In the genomic region with DNA sequence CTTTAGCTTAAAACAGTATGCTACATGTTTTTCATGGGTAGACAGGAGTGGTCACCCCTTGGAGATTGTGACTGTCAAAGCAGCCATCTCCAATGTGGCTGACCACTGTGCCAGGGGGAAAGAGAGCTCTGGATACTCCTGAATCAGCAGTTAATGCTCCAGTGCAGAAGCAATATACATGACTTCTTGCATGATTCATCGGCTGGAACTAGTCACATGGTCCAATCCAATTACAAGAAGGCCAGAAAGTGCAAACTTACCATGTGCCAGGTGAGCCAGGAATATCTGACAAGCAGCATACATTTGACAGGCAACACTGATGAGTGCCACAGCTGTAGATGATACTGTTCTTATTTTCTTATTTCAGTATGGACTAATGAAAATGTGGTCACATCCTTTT, we compare ENCODE assay signal across 20 cellular contexts.
DNase-seq lines count a peak whose midpoint lies in the region; ATAC-seq, FAIRE-seq and TF ChIP-seq lines count a peak whose summit lies in the region.
"Had no signal": no experiment of that assay in that cellular context is flagged by ENCODE, and none has a peak within 500 bp of the region (broad histone marks: within the 10 kb centered on the region; RNA-seq: fewer than 3 reads in every experiment).

No MANE protein-coding gene starts in this region.

- FAIRE-seq in RCC 7860 (lab: Jason Lieb, UNC): peak; percentile 61

- H3K9me3 ChIP-seq in mesenchymal stem cell (ENCODE audit: control insufficient read depth, low read length): peaks cover 9% of the 10 kb centered on the region
- H3K9me3 ChIP-seq: Peyer's patch, suprapubic skin had no signal

- H2BK12ac ChIP-seq in mesenchymal stem cell (ENCODE audit: low read length in 2 of 2): no peak overlapping the region

- no peaks in the 10 kb centered on the region for H3F3A ChIP-seq in GM23338 (replicated peaks; ENCODE audit: low read depth)

- TF ChIP-seq CTCF in GM23338 (conservative IDR thresholded peaks at IDR 0.05; ENCODE audit: low read depth in 2 of 2): no peak
- no peak for TF ChIP-seq CTCF in choroid plexus epithelial cell (conservative IDR thresholded peaks at IDR 0.05; ENCODE audit: low read depth, low read length)

- no peak overlapping the region for H3K23ac ChIP-seq in mesenchymal stem cell (ENCODE audit: low read length in 2 of 2)

- H3K27ac ChIP-seq in GM23338 (ENCODE audit: low read depth) (no peak overlapping the region), mesenchymal stem cell (ENCODE audit: low read length, poor library complexity, severe bottlenecking) (peak overlapping the region; percentile 75)
- H3K27ac ChIP-seq: Peyer's patch, right atrium auricular region, suprapubic skin had no signal

- no peak overlapping the region for H3K4ac ChIP-seq in mesenchymal stem cell (ENCODE audit: low read depth in 1 of 2, low read length in 2 of 2)

- H3K36me3 ChIP-seq in GM23338 (ENCODE audit: insufficient read depth) (no peaks in the 10 kb centered on the region), mesenchymal stem cell (ENCODE audit: control insufficient read depth in 1 of 2, insufficient read depth in 2 of 2, low read depth in 1 of 2, low read length in 2 of 2) (no peaks in the 10 kb centered on the region)
- H3K36me3 ChIP-seq: Peyer's patch, right atrium auricular region, suprapubic skin had no signal

- H3K27me3 Mint-ChIP-seq in GM23338 (ENCODE audit: insufficient read depth, low read depth, poor library complexity): no peaks in the 10 kb centered on the region
- H3K27me3 Mint-ChIP-seq: activated CD8-positive, alpha-beta memory T cell treated with anti-CD3 and anti-CD28 coated beads, Interleukin-2, amount 10 ng/mL, durations not matched to agents 7 days and 5 days; B cell; memory B cell had no signal

- H3K18ac ChIP-seq in mesenchymal stem cell (ENCODE audit: low read depth in 1 of 2, low read length in 2 of 2): peak overlapping the region in 1 of 2 experiments; percentile 77

- no peak overlapping the region for H2BK120ac ChIP-seq in mesenchymal stem cell (ENCODE audit: low read depth, low read length)

- DNase-seq in GM23338 (ENCODE audit: low spot score) (no peak), RCC 7860 (ENCODE audit: low spot score) (peak; percentile 62), choroid plexus epithelial cell (ENCODE audit: low read depth) (peak; percentile 53), mesenchymal stem cell (no peak), ecto neural progenitor cell (ENCODE audit: low spot score) (no peak), hypothalamus (lab: John Stamatoyannopoulos, UW) (no peak)
- DNase-seq in activated effector memory CD4-positive, alpha-beta T cell treated with anti-CD3 and anti-CD28 coated beads, Interleukin-2, amount 50 U/mL, for 16 hours: no peak
- DNase-seq: activated CD8-positive, alpha-beta memory T cell treated with anti-CD3 and anti-CD28 coated beads, Interleukin-2, amount 10 ng/mL, durations not matched to agents 7 days and 5 days; activated gamma-delta T cell treated with Interleukin-2 at 50 U/mL for 16 hours; effector CD4-positive, alpha-beta T cell; foreskin melanocyte; NCI-H1694 treated with DMSO at 0.1 percent for 48 hours; NCI-H510A; Peyer's patch; stimulated activated CD4-positive, alpha-beta T cell treated with anti-CD3 and anti-CD28 coated beads, Interleukin-2, amount 100 ng/mL, for 24 hours had no signal

- H3K79me1 ChIP-seq in mesenchymal stem cell (replicated peaks; ENCODE audit: low read length, poor library complexity, severe bottlenecking): no peaks in the 10 kb centered on the region

- H3K14ac ChIP-seq in mesenchymal stem cell (ENCODE audit: low read length in 2 of 2): no peak overlapping the region

- H4K20me1 ChIP-seq in GM23338 (replicated peaks; ENCODE audit: insufficient read depth): no peaks in the 10 kb centered on the region

- no peak overlapping the region for H3K4me3 Mint-ChIP-seq in GM23338
- H3K4me3 Mint-ChIP-seq: activated CD8-positive, alpha-beta memory T cell treated with anti-CD3 and anti-CD28 coated beads, Interleukin-2, amount 10 ng/mL, durations not matched to agents 7 days and 5 days; B cell; memory B cell had no signal

- peaks cover 36% of the 10 kb centered on the region for H3K4me1 Mint-ChIP-seq in GM23338
- H3K4me1 Mint-ChIP-seq: activated CD8-positive, alpha-beta memory T cell treated with anti-CD3 and anti-CD28 coated beads, Interleukin-2, amount 10 ng/mL, durations not matched to agents 7 days and 5 days; B cell; memory B cell had no signal

- H2BK5ac ChIP-seq in mesenchymal stem cell (ENCODE audit: low read depth, low read length, poor library complexity, severe bottlenecking): no peak overlapping the region

- no peak overlapping the region for H4K91ac ChIP-seq in mesenchymal stem cell (ENCODE audit: low read length)

- H3K4me3 ChIP-seq in GM23338 (no peak overlapping the region), choroid plexus epithelial cell (ENCODE audit: low read depth, low read length) (no peak overlapping the region), mesenchymal stem cell (ENCODE audit: insufficient read depth in 1 of 2, low read depth in 1 of 2, low read length in 2 of 2) (peak overlapping the region in 1 of 2 experiments; percentile 6)
- H3K4me3 ChIP-seq: Peyer's patch, right atrium auricular region, suprapubic skin had no signal

- H3K4me1 ChIP-seq in GM23338 (ENCODE audit: insufficient read depth) (peaks cover 20% of the 10 kb centered on the region), mesenchymal stem cell (ENCODE audit: control insufficient read depth, insufficient read depth, low read depth, low read length) (peaks cover 4% of the 10 kb centered on the region)
- H3K4me1 ChIP-seq: Peyer's patch had no signal

- H3K9me2 ChIP-seq in GM23338 (ENCODE audit: insufficient read depth): no peaks in the 10 kb centered on the region

- no peaks in the 10 kb centered on the region; the same call in 2 of the 3 replicates for H3K9me3 Mint-ChIP-seq in GM23338

- no peak overlapping the region for H4K8ac ChIP-seq in mesenchymal stem cell (ENCODE audit: low read length)

- peak overlapping the region; percentile 41 for H3K9ac ChIP-seq in mesenchymal stem cell (ENCODE audit: low read length)

- no peak for ATAC-seq in GM23338
- ATAC-seq in GM19351 (IDR thresholded peaks at IDR 0.05; ENCODE audit: unreplicated experiment): no peak
- ATAC-seq: activated CD8-positive, alpha-beta memory T cell treated with anti-CD3 and anti-CD28 coated beads, Interleukin-2, amount 10 ng/mL, durations not matched to agents 7 days and 5 days had no signal

- H3K79me2 ChIP-seq in GM23338 (replicated peaks; ENCODE audit: insufficient read depth): no peaks in the 10 kb centered on the region

- H3K36me3 Mint-ChIP-seq in GM23338 (ENCODE audit: low read depth): no peaks in the 10 kb centered on the region
- H3K36me3 Mint-ChIP-seq: activated CD8-positive, alpha-beta memory T cell treated with anti-CD3 and anti-CD28 coated beads, Interleukin-2, amount 10 ng/mL, durations not matched to agents 7 days and 5 days; memory B cell had no signal

- WGBS in mesenchymal stem cell: 91% methylated on average over 1 of the region's 1 CpG

- H3K27me3 ChIP-seq in GM23338 (ENCODE audit: insufficient read depth) (no peaks in the 10 kb centered on the region), mesenchymal stem cell (ENCODE audit: control insufficient read depth in 1 of 2, insufficient read depth in 1 of 2, low read length in 2 of 2) (no peaks in the 10 kb centered on the region)
- H3K27me3 ChIP-seq: Peyer's patch, right atrium auricular region, suprapubic skin had no signal

- H3K4me2 ChIP-seq in GM23338 (no peak overlapping the region), mesenchymal stem cell (ENCODE audit: low read length, poor library complexity, severe bottlenecking) (no peak overlapping the region)

- no peak overlapping the region for H3K27ac Mint-ChIP-seq in GM23338
- H3K27ac Mint-ChIP-seq: activated CD8-positive, alpha-beta memory T cell treated with anti-CD3 and anti-CD28 coated beads, Interleukin-2, amount 10 ng/mL, durations not matched to agents 7 days and 5 days; B cell; memory B cell had no signal

- peak overlapping the region; percentile 45; the same call in 1 of the 2 replicates for H2AFZ ChIP-seq in GM23338
- H2AFZ ChIP-seq in mesenchymal stem cell (ENCODE audit: low read depth, low read length): no peak overlapping the region

- H2BK15ac ChIP-seq in mesenchymal stem cell (ENCODE audit: low read depth, poor library complexity, severe bottlenecking): no peak overlapping the region

- peak overlapping the region; percentile 6 for H2AK5ac ChIP-seq in mesenchymal stem cell (ENCODE audit: low read length, severe bottlenecking)

TF ChIP-seq in GM23338, 12 proteins besides CTCF, POLR2A, EP300 and RAD21 (continues in another document):
- TF ChIP-seq CREB1 (CRISPR knock-in tag; IDR thresholded peaks at IDR 0.05; ENCODE audit: low read depth) (no peak), ZNF331 (CRISPR knock-in tag; IDR thresholded peaks at IDR 0.05; ENCODE audit: low read depth) (no peak), EZH2 (IDR thresholded peaks at IDR 0.05; ENCODE audit: low read depth, unreplicated experiment) (no peak), JUNB (IDR thresholded peaks at IDR 0.05; ENCODE audit: unreplicated experiment) (no peak)
- TF ChIP-seq, protein P1, sequence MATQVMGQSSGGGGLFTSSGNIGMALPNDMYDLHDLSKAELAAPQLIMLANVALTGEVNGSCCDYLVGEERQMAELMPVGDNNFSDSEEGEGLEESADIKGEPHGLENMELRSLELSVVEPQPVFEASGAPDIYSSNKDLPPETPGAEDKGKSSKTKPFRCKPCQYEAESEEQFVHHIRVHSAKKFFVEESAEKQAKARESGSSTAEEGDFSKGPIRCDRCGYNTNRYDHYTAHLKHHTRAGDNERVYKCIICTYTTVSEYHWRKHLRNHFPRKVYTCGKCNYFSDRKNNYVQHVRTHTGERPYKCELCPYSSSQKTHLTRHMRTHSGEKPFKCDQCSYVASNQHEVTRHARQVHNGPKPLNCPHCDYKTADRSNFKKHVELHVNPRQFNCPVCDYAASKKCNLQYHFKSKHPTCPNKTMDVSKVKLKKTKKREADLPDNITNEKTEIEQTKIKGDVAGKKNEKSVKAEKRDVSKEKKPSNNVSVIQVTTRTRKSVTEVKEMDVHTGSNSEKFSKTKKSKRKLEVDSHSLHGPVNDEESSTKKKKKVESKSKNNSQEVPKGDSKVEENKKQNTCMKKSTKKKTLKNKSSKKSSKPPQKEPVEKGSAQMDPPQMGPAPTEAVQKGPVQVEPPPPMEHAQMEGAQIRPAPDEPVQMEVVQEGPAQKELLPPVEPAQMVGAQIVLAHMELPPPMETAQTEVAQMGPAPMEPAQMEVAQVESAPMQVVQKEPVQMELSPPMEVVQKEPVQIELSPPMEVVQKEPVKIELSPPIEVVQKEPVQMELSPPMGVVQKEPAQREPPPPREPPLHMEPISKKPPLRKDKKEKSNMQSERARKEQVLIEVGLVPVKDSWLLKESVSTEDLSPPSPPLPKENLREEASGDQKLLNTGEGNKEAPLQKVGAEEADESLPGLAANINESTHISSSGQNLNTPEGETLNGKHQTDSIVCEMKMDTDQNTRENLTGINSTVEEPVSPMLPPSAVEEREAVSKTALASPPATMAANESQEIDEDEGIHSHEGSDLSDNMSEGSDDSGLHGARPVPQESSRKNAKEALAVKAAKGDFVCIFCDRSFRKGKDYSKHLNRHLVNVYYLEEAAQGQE (IDR thresholded peaks at IDR 0.05; ENCODE audit: unreplicated experiment): no peak

Comparison
In these comparisons a context has a peak if more than half of its experiments do, and no peak if none do; other contexts are left out.
1. DNase-seq: peak in RCC 7860 (single experiment) and choroid plexus epithelial cell (single experiment); none in GM23338 (single experiment), mesenchymal stem cell (single experiment), ecto neural progenitor cell (single experiment), activated effector memory CD4-positive, alpha-beta T cell treated with anti-CD3 and anti-CD28 coated beads, Interleukin-2, amount 50 U/mL, for 16 hours (single experiment) and hypothalamus (0 of 51).